ENCODE assay signal across 1 cellular context in the genomic region with DNA sequence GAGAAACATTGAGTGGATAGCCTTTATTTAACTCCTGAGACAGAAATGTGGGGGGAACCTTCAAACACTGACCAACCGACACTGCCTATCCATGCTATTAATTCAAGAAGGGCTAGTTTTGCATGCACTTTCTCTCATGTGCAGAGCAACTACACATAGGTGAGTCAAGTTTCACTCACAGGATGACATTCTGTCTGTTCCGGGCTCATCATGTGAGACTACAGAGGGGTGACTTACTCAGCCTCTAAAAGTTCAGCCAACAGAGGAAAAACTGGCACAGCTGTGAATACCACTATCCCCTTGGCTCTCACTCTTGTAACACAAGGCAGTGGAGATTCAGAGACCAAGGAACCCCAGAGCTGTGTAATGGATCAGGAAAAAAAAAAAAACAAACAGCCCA.
TF ChIP-seq lines count a peak whose summit lies in the region.

No MANE protein-coding gene starts in this region.

TF ChIP-seq in IMR-90, 13 proteins besides CTCF, POLR2A, EP300 and RAD21 (continued from another document):
- TF ChIP-seq, protein P1, sequence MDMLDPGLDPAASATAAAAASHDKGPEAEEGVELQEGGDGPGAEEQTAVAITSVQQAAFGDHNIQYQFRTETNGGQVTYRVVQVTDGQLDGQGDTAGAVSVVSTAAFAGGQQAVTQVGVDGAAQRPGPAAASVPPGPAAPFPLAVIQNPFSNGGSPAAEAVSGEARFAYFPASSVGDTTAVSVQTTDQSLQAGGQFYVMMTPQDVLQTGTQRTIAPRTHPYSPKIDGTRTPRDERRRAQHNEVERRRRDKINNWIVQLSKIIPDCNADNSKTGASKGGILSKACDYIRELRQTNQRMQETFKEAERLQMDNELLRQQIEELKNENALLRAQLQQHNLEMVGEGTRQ (IDR thresholded peaks at IDR 0.05; ENCODE audit: low read depth, low read length), result no peak; the same call in 1 of the 2 replicates
- TF ChIP-seq, protein P2, sequence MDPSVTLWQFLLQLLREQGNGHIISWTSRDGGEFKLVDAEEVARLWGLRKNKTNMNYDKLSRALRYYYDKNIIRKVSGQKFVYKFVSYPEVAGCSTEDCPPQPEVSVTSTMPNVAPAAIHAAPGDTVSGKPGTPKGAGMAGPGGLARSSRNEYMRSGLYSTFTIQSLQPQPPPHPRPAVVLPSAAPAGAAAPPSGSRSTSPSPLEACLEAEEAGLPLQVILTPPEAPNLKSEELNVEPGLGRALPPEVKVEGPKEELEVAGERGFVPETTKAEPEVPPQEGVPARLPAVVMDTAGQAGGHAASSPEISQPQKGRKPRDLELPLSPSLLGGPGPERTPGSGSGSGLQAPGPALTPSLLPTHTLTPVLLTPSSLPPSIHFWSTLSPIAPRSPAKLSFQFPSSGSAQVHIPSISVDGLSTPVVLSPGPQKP (IDR thresholded peaks at IDR 0.05; ENCODE audit: borderline replicate concordance, low read depth, low read length), result no peak
- TF ChIP-seq CEBPB (IDR thresholded peaks at IDR 0.05; ENCODE audit: low read depth, low read length) (no peak), MAFK (IDR thresholded peaks at IDR 0.05; ENCODE audit: low read depth, low read length) (no peak), MXI1 (IDR thresholded peaks at IDR 0.05; ENCODE audit: borderline replicate concordance, low read depth, low read length) (no peak), CHD1 (IDR thresholded peaks at IDR 0.05; ENCODE audit: low read depth, low read length) (no peak), RFX5 (IDR thresholded peaks at IDR 0.05; ENCODE audit: low read depth, low read length) (no peak), BHLHE40 (IDR thresholded peaks at IDR 0.05; ENCODE audit: low read depth, low read length) (peak; percentile 32; the same call in 1 of the 2 replicates)
